ENCODE assay signal across 8 cellular contexts in genomic region chr2:232327089-232328037, GRCh38.
DNase-seq lines count a peak whose midpoint lies in the region; ATAC-seq and TF ChIP-seq lines count a peak whose summit lies in the region.

No MANE protein-coding gene starts in this region.

- TF ChIP-seq CTCF in GM10266 (IDR thresholded peaks at IDR 0.05; ENCODE audit: control insufficient read depth, insufficient read depth, low read depth, missing control alignments) = peak; percentile 87

- peak; percentile 82 for DNase-seq in 8988T
- peak; percentile 81 for DNase-seq in GM10266 (ENCODE audit: extremely low spot score)
- DNase-seq in HK-2 (ENCODE audit: unreplicated experiment) = peak; percentile 81
- peak; percentile 20 for DNase-seq in T1000 (lab: John Stamatoyannopoulos, UW)
- peak; percentile 85 for DNase-seq in astrocyte of the hippocampus (ENCODE audit: low read depth, low spot score)
- peak; percentile 86 for DNase-seq in iPS-NIHi11 (ENCODE audit: low spot score)
- peak; percentile 64 to 76 for DNase-seq in stimulated activated CD4-positive, alpha-beta T cell treated with anti-CD3 and anti-CD28 coated beads, Interleukin-15, amount 100 ng/mL, for 1 hour (ENCODE audit: low read depth in 1 of 2, low spot score in 1 of 2)

- no peak for ATAC-seq in GM21367 (IDR thresholded peaks at IDR 0.05; ENCODE audit: unreplicated experiment)

Comparison
In these comparisons a context has a peak if more than half of its experiments do, and no peak if none do; other contexts are left out.
1. DNase-seq: peak in every context shown above with its lines; median percentile 86 in iPS-NIHi11; 85 in astrocyte of the hippocampus; 82 in 8988T; 81 in GM10266; 81 in HK-2; 70 in stimulated activated CD4-positive, alpha-beta T cell treated with anti-CD3 and anti-CD28 coated beads, Interleukin-15, amount 100 ng/mL, for 1 hour; 20 in T1000.